1 cellular context compared by ENCODE assay signal in genomic region chr9:128108784-128109709, GRCh38.
TF ChIP-seq lines count a peak whose summit lies in the region.

No MANE protein-coding gene starts in this region.

TF ChIP-seq in H1, 55 proteins besides CTCF, POLR2A, EP300 and RAD21:
- TF ChIP-seq BACH1 (IDR thresholded peaks at IDR 0.05; ENCODE audit: low read length): no peak
- TF ChIP-seq, protein P1, sequence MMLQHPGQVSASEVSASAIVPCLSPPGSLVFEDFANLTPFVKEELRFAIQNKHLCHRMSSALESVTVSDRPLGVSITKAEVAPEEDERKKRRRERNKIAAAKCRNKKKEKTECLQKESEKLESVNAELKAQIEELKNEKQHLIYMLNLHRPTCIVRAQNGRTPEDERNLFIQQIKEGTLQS (IDR thresholded peaks at IDR 0.05; ENCODE audit: insufficient read depth, low read depth, low read length): no peak
- no peak for TF ChIP-seq SP1 (IDR thresholded peaks at IDR 0.05; ENCODE audit: low read depth, low read length)
- TF ChIP-seq SIN3A (conservative IDR thresholded peaks at IDR 0.05 in 1 of 2, IDR thresholded peaks at IDR 0.05 in 1 of 2; ENCODE audit: low read depth in 1 of 2, low read length in 2 of 2): no peak
- no peak for TF ChIP-seq NRF1 (IDR thresholded peaks at IDR 0.05; ENCODE audit: low read depth, low read length)
- no peak for TF ChIP-seq JUND (IDR thresholded peaks at IDR 0.05; ENCODE audit: low read length)
- TF ChIP-seq MAFK (IDR thresholded peaks at IDR 0.05; ENCODE audit: low read depth, low read length): no peak
- no peak for TF ChIP-seq RFX5 (IDR thresholded peaks at IDR 0.05; ENCODE audit: borderline replicate concordance, low read depth, low read length)
- no peak for TF ChIP-seq KDM1A (IDR thresholded peaks at IDR 0.05; ENCODE audit: borderline replicate concordance, low read length)
- TF ChIP-seq FOSL1 (IDR thresholded peaks at IDR 0.05; ENCODE audit: insufficient read depth, low read depth, low read length): no peak
- no peak for TF ChIP-seq SRF (IDR thresholded peaks at IDR 0.05; ENCODE audit: low read depth, low read length)
- no peak for TF ChIP-seq SP4 (IDR thresholded peaks at IDR 0.05; ENCODE audit: low read length)
TF ChIP-seq in H1: peak in this region for 0.
